ENCODE assay signal across 8 cellular contexts in genomic region chr12:3752741-3753486, GRCh38. TPM values are rescaled to one million over a fixed set of nuclear protein-coding genes. Genes with fewer than 3 reads are reported as not detected.
DNase-seq lines count a peak whose midpoint lies in the region; ATAC-seq and TF ChIP-seq lines count a peak whose summit lies in the region.

CRACR2A (minus strand) TSS chr12:3753109; CDS start chr12:3696999, 56,110 bp downstream.

- TF ChIP-seq CTCF in brain microvascular endothelial cell (IDR thresholded peaks at IDR 0.05; ENCODE audit: low read depth, low read length, missing control alignments): peak; percentile 56

- no peaks in the 10 kb centered on the region for H3K36me3 ChIP-seq in brain microvascular endothelial cell (replicated peaks)

- peak within 1 kb of the TSS; percentile 64 for H3K4me3 ChIP-seq in Jurkat, Clone E6-1 (ENCODE audit: low read length)
- peak within 1 kb of the TSS; percentile 66 for H3K4me3 ChIP-seq in brain microvascular endothelial cell (ENCODE audit: low read depth, low read length)

- ATAC-seq in GM21576 (IDR thresholded peaks at IDR 0.05; ENCODE audit: unreplicated experiment): peak; percentile 75

- peak; percentile 67 for DNase-seq in EL
- peak; percentile 81 for DNase-seq in Jurkat, Clone E6-1 (ENCODE audit: low read depth, low spot score)
- peak; percentile 85 for DNase-seq in UCSD-AML1 (lab: John Stamatoyannopoulos, UW; ENCODE audit: unreplicated experiment)
- peak; percentile 48 for DNase-seq in brain microvascular endothelial cell
- peak; percentile 92 for DNase-seq in left kidney (ENCODE audit: low read depth, low spot score)
- DNase-seq in stimulated activated CD4-positive, alpha-beta T cell treated with anti-CD3 and anti-CD28 coated beads, TNF-alpha, amount 100 ng/mL, for 1 hour (ENCODE audit: low read depth in 3 of 3, low spot score in 1 of 3): peak; percentile 41 to 76 (median 64)
- DNase-seq in NCI-H1048 (lab: John Stamatoyannopoulos, UW): no peak

- H3K27ac ChIP-seq in brain microvascular endothelial cell: peak within 1 kb of the TSS; percentile 73

- in situ Hi-C loops in brain microvascular endothelial cell (cut with HindIII; ENCODE audit: low pct_ligation_motif_present, low sequenced_read_pairs): no loop called here

- no peaks in the 10 kb centered on the region for H3K27me3 ChIP-seq in brain microvascular endothelial cell (replicated peaks)

RNA-seq across cellular contexts. Expression of gene CRACR2A, which starts in this region (rescaled TPM):
- 12.3 TPM for polyA plus RNA-seq in Jurkat, Clone E6-1 (2012; ENCODE audit: insufficient read depth, insufficient read length)
